ENCODE assay signal across 9 cellular contexts in the genomic region with DNA sequence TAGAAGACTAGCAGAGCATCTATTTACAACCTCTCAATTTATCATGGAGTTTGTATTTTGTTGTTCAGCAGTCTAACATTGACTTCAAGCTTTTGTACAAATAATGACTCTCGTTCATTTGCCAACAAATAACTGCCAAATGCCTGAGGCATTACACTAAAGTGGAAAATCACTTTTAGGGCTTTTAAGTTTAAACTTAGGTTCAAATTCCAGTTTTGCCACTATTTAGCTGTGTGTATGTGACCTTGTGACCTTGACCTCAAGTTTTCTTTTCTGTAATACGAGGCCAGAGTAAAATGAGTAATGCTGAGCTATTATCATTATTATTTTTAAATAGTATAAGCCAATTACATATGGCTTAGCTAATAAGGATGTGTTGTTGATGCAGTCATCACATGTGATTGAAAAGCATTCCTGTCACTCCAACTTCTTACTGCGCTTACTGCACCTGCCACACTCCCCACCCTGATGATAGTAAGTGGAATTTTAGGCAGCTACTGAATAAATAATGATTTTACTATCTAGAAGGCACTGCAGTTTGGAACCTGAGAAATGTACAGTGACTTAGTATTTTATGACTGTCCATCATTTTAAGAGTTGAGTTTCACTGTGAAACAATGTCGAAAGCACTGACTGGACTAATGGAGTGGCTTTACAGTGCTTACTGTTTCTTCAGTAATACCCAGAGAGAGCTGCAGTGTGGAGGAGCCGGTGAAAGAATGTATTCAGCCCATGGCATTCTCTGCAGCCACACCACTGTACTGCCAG. TPM values are rescaled to one million over a fixed set of nuclear protein-coding genes. Genes with fewer than 3 reads are reported as not detected.
DNase-seq lines count a peak whose midpoint lies in the region; ATAC-seq and TF ChIP-seq lines count a peak whose summit lies in the region.
"Had no signal": no experiment of that assay in that cellular context is flagged by ENCODE, and none has a peak within 500 bp of the region (broad histone marks: within the 10 kb centered on the region; RNA-seq: fewer than 3 reads in every experiment).

No MANE protein-coding gene starts in this region.

- no peaks in the 10 kb centered on the region for H3K27me3 ChIP-seq in BLaER1
- H3K27me3 ChIP-seq in body of pancreas = no peaks in the 10 kb centered on the region
- no peaks in the 10 kb centered on the region for H3K27me3 ChIP-seq in brain microvascular endothelial cell (replicated peaks)

- in situ Hi-C loops in brain microvascular endothelial cell (cut with HindIII; ENCODE audit: low pct_ligation_motif_present, low sequenced_read_pairs) = no loop called here

- peak overlapping the region; percentile 21; the same call in 1 of the 2 replicates for H3K4me2 ChIP-seq in BLaER1

- peaks cover 50% of the 10 kb centered on the region for H3K4me1 Mint-ChIP-seq in HFFc6 (ENCODE audit: low read depth)

- H3K9ac ChIP-seq in BLaER1 = no peak overlapping the region

- peaks cover 26% of the 10 kb centered on the region for H3K9me3 ChIP-seq in BLaER1
- no peaks in the 10 kb centered on the region for H3K9me3 ChIP-seq in body of pancreas

- intact Hi-C loops in body of pancreas (cut with DNase I) = no loop called here

- no peak overlapping the region for H3K27ac ChIP-seq in BLaER1
- H3K27ac ChIP-seq in body of pancreas = peak overlapping the region in 3 of 4 donors; percentile 23 to 37 (median 30)
- H3K27ac ChIP-seq in brain microvascular endothelial cell = no peak overlapping the region

- H3K4me1 ChIP-seq in BLaER1 (peaks cover 72% of the 10 kb centered on the region), body of pancreas (peaks cover 52% of the 10 kb centered on the region)

- peaks cover 4% of the 10 kb centered on the region; the same call in 1 of the 2 replicates for H3K36me3 Mint-ChIP-seq in HFFc6 (ENCODE audit: low read depth)

- H3K9me3 Mint-ChIP-seq in HFFc6 = no peaks in the 10 kb centered on the region

- 9 to 25% methylated on average over 5 of the region's 5 CpGs for WGBS in body of pancreas, 2 donors

- H3K4me3 ChIP-seq in BLaER1 (no peak overlapping the region), body of pancreas (no peak overlapping the region), brain microvascular endothelial cell (ENCODE audit: low read depth, low read length) (no peak overlapping the region)

- peak; percentile 38 for ATAC-seq in body of pancreas
- ATAC-seq in GM19324 (IDR thresholded peaks at IDR 0.05; ENCODE audit: low FRiP score, unreplicated experiment) = no peak
- ATAC-seq in HG02798 (IDR thresholded peaks at IDR 0.05; ENCODE audit: poor library complexity, unreplicated experiment) = no peak

- no peak for TF ChIP-seq CTCF in HFFc6 (IDR thresholded peaks at IDR 0.05)
- TF ChIP-seq CTCF in body of pancreas (IDR thresholded peaks at IDR 0.05) = no peak
- TF ChIP-seq CTCF in brain microvascular endothelial cell (IDR thresholded peaks at IDR 0.05; ENCODE audit: low read depth, low read length, missing control alignments) = no peak

- peaks cover 87% of the 10 kb centered on the region for H4K20me1 ChIP-seq in BLaER1

- no peak for TF ChIP-seq POLR2A in body of pancreas (IDR thresholded peaks at IDR 0.05)

- H3K36me3 ChIP-seq in BLaER1 (peaks cover 31% of the 10 kb centered on the region), body of pancreas (replicated peaks in 1 of 2; ENCODE audit: insufficient read depth in 1 of 2, low read depth in 2 of 2) (no peaks in the 10 kb centered on the region), brain microvascular endothelial cell (replicated peaks) (no peaks in the 10 kb centered on the region)

- DNase-seq in HFFc6 (peak; percentile 66), body of pancreas (no peak), myocyte (ENCODE audit: low read depth) (peak; percentile 56), brain microvascular endothelial cell (no peak), OCI-M1 (lab: John Stamatoyannopoulos, UW) (no peak)
- DNase-seq: NCI-H146 had no signal

- peak overlapping the region; percentile 69 for H3K4me3 Mint-ChIP-seq in HFFc6

- peak overlapping the region; percentile 80 for H3K27ac Mint-ChIP-seq in HFFc6

- H3K27me3 Mint-ChIP-seq in HFFc6 (ENCODE audit: insufficient read depth) = no peaks in the 10 kb centered on the region; the same call in 1 of the 2 replicates

RNA-seq across cellular contexts. Expression of a gene that starts 16.3 kb away (rescaled TPM):
- total RNA-seq in HFFc6 (2021; fragmentation: NEBNext Ultra II Directional; extraction: Animal tissue kit (Norgen Biotek cat#: 25700)) = 10 to 100 TPM; 48.9 to 64.7 (median 53.7) TPM
- total RNA-seq in body of pancreas (10 to 100 TPM; 21.0 to 30.3 TPM), myocyte (52.0 and 62.0 TPM in 2 replicates)
- 46.2 TPM for polyA plus RNA-seq in myocyte (2012)

RNA-seq across cellular contexts. Expression of a gene that starts 49.1 kb away (rescaled TPM):
- total RNA-seq in HFFc6 (2021; fragmentation: NEBNext Ultra II Directional; extraction: Animal tissue kit (Norgen Biotek cat#: 25700)) = 10 to 100 TPM; 47.6 to 56.4 (median 52.0) TPM
- total RNA-seq in body of pancreas = 10 to 100 TPM; 23.9 to 46.1 TPM
- 6.7 and 9.1 TPM in 2 replicates for total RNA-seq in myocyte
- 18.7 TPM for polyA plus RNA-seq in myocyte (2012)

Comparison
In these comparisons a context has a peak if more than half of its experiments do, and no peak if none do; other contexts are left out.
1. H3K27ac ChIP-seq: peak in body of pancreas (3 of 4); none in BLaER1 (single experiment) and brain microvascular endothelial cell (single experiment).
2. DNase-seq: peak in HFFc6 (single experiment) and myocyte (single experiment); none in body of pancreas (0 of 4), brain microvascular endothelial cell (single experiment) and OCI-M1 (single experiment).